In the genomic region with DNA sequence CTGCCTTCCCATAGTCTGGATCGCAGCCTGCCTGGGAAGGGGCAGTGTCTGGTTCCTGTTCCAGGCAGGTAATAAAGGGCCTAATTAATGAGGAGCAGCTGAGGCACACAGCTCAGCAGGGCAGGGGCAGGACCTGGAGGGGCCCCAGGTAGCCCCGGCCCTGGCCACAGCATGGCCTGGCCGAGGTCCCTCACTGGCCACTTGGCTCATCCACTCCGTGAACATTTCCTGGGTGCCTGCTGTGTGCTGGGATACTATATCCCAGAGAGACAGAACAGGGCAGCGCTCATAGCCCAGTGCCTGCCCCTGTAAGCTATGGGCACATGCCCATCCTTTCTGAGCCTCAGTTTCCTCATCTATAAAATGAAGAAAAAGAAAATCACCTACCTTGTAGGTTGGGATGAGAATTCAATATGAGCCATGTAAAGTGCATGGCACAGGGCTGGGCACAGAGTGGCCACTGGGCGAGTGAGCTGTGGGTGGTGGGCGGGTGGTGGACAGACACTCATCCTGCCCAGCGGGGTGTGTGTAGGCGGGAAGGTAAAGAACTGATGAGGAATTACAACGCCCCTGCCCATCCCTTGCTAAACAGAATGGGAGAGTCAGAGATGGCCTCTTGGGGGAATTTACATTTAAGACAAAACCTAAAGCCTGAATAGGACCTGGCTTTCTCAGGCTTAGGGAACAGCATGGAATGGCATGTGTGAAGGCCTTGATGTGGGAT, we compare ENCODE assay signal across 13 cellular contexts. TPM values are rescaled to one million over a fixed set of nuclear protein-coding genes. Genes with fewer than 3 reads are reported as not detected.
DNase-seq lines count a peak whose midpoint lies in the region; ATAC-seq, FAIRE-seq and TF ChIP-seq lines count a peak whose summit lies in the region.
"Had no signal": no experiment of that assay in that cellular context is flagged by ENCODE, and none has a peak within 500 bp of the region (broad histone marks: within the 10 kb centered on the region; RNA-seq: fewer than 3 reads in every experiment).

No MANE protein-coding gene starts in this region.

- no peak for ATAC-seq in GM18907 (IDR thresholded peaks at IDR 0.05; ENCODE audit: unreplicated experiment)

- 78% methylated on average over 9 of the region's 10 CpGs; no CpG with 5 or more reads in 1 of the 2 experiments for WGBS in H1 (ENCODE audit: extremely low coverage in 1 of 2, insufficient coverage in 1 of 2, insufficient read length in 1 of 2, insufficient replicate concordance in 2 of 2, low coverage in 1 of 2, low lambda C conversion rate in 2 of 2, missing lambda C conversion rate in 1 of 2), 2 experiments

- H3K27ac ChIP-seq in H1 (ENCODE audit: low read depth, low read length): no peak overlapping the region
- H3K27ac ChIP-seq in neural progenitor cell: no peak overlapping the region
- H3K27ac ChIP-seq in uterus: peak overlapping the region; percentile 93 to 95
- H3K27ac ChIP-seq: PC-9 had no signal

- H3K18ac ChIP-seq in H1 (ENCODE audit: extremely low read depth, low read length): no peak overlapping the region; the same call in 1 of the 2 replicates

- H3K36me3 Mint-ChIP-seq in neural progenitor cell: no peaks in the 10 kb centered on the region
- H3K36me3 Mint-ChIP-seq: CD8-positive, alpha-beta memory T cell had no signal

- CTCF ChIA-PET in H1 (lab: Charles Lee; ENCODE audit: partially characterized antibody): interaction anchor here (0.9 to 1.8 kb wide), 6 partner anchors 10 to 52 kb away, joined by 3 to 4 read pairs (median 4); no protein-coding TSS in a partner anchor

- H2BK12ac ChIP-seq in H1 (ENCODE audit: low read depth, low read length): peak overlapping the region; percentile 60; the same call in 1 of the 2 replicates

- TF ChIP-seq CTCF in H1 (IDR thresholded peaks at IDR 0.05; ENCODE audit: control extremely low read depth in 1 of 3, insufficient read depth in 1 of 3, low read depth in 1 of 3, low read length in 3 of 3): no peak
- no peak for TF ChIP-seq CTCF in neural progenitor cell (IDR thresholded peaks at IDR 0.05)
- no peak for TF ChIP-seq CTCF in uterus (IDR thresholded peaks at IDR 0.05)

- H3K4me1 ChIP-seq in H1 (replicated peaks in 1 of 4; ENCODE audit: control insufficient read depth in 3 of 4, insufficient read depth in 4 of 4, low read length in 3 of 4) (peaks cover 0 to 17% (median 10%) of the 10 kb centered on the region in 4 experiments; a peak in 6 of 7 replicates), neural progenitor cell (peaks cover 19% of the 10 kb centered on the region), uterus (peaks cover 0 to 12% of the 10 kb centered on the region in 2 donors)

- intact Hi-C loops in uterus (cut with DNase I; ENCODE audit: low total_unique reads): no loop called here

- H3K79me2 ChIP-seq in H1 (ENCODE audit: control insufficient read depth in 1 of 2, insufficient read depth in 2 of 2, low read length in 2 of 2) (no peaks in the 10 kb centered on the region), neural progenitor cell (ENCODE audit: low read depth) (no peaks in the 10 kb centered on the region)

- H2AK5ac ChIP-seq in H1 (ENCODE audit: low read depth, low read length): no peak overlapping the region; the same call in 1 of the 2 replicates

- DNase-seq in MG63 (peak; percentile 19), H1 (ENCODE audit: low read depth in 1 of 2, low spot score in 2 of 2) (no peak), neural progenitor cell (ENCODE audit: low spot score) (no peak), uterus (no peak), AG08396 (ENCODE audit: low spot score) (no peak), GDM1 (lab: John Stamatoyannopoulos, UW) (no peak)
- DNase-seq: CD8-positive, alpha-beta memory T cell; KG1; NCI-H1092; NCI-H1694 treated with DMSO at 0.1 percent for 48 hours; NCI-H446; PC-9 had no signal

- H4K5ac ChIP-seq in H1 (ENCODE audit: insufficient read length, low read depth, low read length): no peak overlapping the region

- peak overlapping the region; percentile 17 for H4K91ac ChIP-seq in H1 (replicated peaks; ENCODE audit: insufficient read length, low read length)

- peaks cover 9% of the 10 kb centered on the region for H3K27me3 Mint-ChIP-seq in neural progenitor cell (ENCODE audit: insufficient read depth, low read depth)

- H3K4me3 ChIP-seq in MG63 (no peak overlapping the region), H1 (ENCODE audit: extremely low read depth in 1 of 4, insufficient read depth in 2 of 4, low read depth in 3 of 4, low read length in 4 of 4) (no peak overlapping the region), neural progenitor cell (no peak overlapping the region), uterus (no peak overlapping the region)
- H3K4me3 ChIP-seq: PC-9 had no signal

- no peaks in the 10 kb centered on the region for H3K9me3 Mint-ChIP-seq in neural progenitor cell
- H3K9me3 Mint-ChIP-seq: CD8-positive, alpha-beta memory T cell had no signal

- 0 out of 2 replicates have a peak overlapping the region, but pooled peaks have one; percentile 72 for H2BK15ac ChIP-seq in H1 (ENCODE audit: low read length)

- no peak overlapping the region for H3K4me3 Mint-ChIP-seq in neural progenitor cell
- H3K4me3 Mint-ChIP-seq: CD8-positive, alpha-beta memory T cell had no signal

- POLR2A ChIA-PET in H1 (lab: Charles Lee; ENCODE audit: partially characterized antibody): no interaction called here

- H3K4me2 ChIP-seq in H1 (ENCODE audit: insufficient read depth in 1 of 2, low read depth in 2 of 2, low read length in 2 of 2) (no peak overlapping the region), neural progenitor cell (peak overlapping the region; percentile 43)
- H3K4me2 ChIP-seq: PC-9 had no signal

- H3K27ac Mint-ChIP-seq in neural progenitor cell: peak overlapping the region; percentile 70
- H3K27ac Mint-ChIP-seq: CD8-positive, alpha-beta memory T cell had no signal

- no peak for FAIRE-seq in H1 (lab: Jason Lieb, UNC)

- H2BK120ac ChIP-seq in H1 (replicated peaks; ENCODE audit: low read depth, low read length): no peak overlapping the region

- H3K14ac ChIP-seq in H1 (ENCODE audit: insufficient read length): no peak overlapping the region

- no peak for TF ChIP-seq EP300 in H1 (IDR thresholded peaks at IDR 0.05; ENCODE audit: borderline replicate concordance in 1 of 2, low read depth in 2 of 2, low read length in 2 of 2)

- H2AFZ ChIP-seq in H1 (ENCODE audit: low read length) (no peak overlapping the region), neural progenitor cell (replicated peaks) (no peak overlapping the region)
- H2AFZ ChIP-seq: PC-9 had no signal

- H2BK20ac ChIP-seq in H1 (ENCODE audit: low read length): 0 out of 2 replicates have a peak overlapping the region, but pooled peaks have one; percentile 32

- H3K27me3 ChIP-seq in MG63 (no peaks in the 10 kb centered on the region), H1 (replicated peaks in 1 of 4; ENCODE audit: control insufficient read depth in 3 of 4, extremely low read depth in 1 of 4, insufficient read depth in 3 of 4, low read length in 3 of 4) (no peaks in the 10 kb centered on the region), neural progenitor cell (no peaks in the 10 kb centered on the region), uterus (no peaks in the 10 kb centered on the region)

- H3K23me2 ChIP-seq in H1 (ENCODE audit: low read depth, low read length): no peaks in the 10 kb centered on the region

- TF ChIP-seq POLR2A in H1 (IDR thresholded peaks at IDR 0.05; ENCODE audit: control extremely low read depth in 1 of 2, low read depth in 2 of 2, low read length in 2 of 2) (no peak), uterus (IDR thresholded peaks at IDR 0.05) (no peak)

- H3K4me1 Mint-ChIP-seq in neural progenitor cell: peaks cover 16% of the 10 kb centered on the region

- H3K79me1 ChIP-seq in H1 (ENCODE audit: low read depth, low read length): no peaks in the 10 kb centered on the region

- H4K20me1 ChIP-seq in H1 (replicated peaks in 1 of 2; ENCODE audit: control insufficient read depth in 1 of 2, insufficient read depth in 2 of 2, low read length in 2 of 2) (peaks cover 0 to 1% of the 10 kb centered on the region in 2 experiments), neural progenitor cell (ENCODE audit: low read depth) (no peaks in the 10 kb centered on the region)

- no peak for TF ChIP-seq RAD21 in H1 (IDR thresholded peaks at IDR 0.05 in 1 of 2, conservative IDR thresholded peaks at IDR 0.05 in 1 of 2; ENCODE audit: low read depth in 2 of 2, low read length in 2 of 2)

- no peak overlapping the region for H2BK5ac ChIP-seq in H1 (ENCODE audit: low read depth, low read length)

- H3K56ac ChIP-seq in H1 (replicated peaks; ENCODE audit: insufficient read length, low read depth, low read length): no peak overlapping the region

- H3K36me3 ChIP-seq in MG63 (no peaks in the 10 kb centered on the region), H1 (ENCODE audit: control insufficient read depth in 2 of 4, insufficient read depth in 4 of 4, low read length in 3 of 4) (no peaks in the 10 kb centered on the region), neural progenitor cell (no peaks in the 10 kb centered on the region), uterus (no peaks in the 10 kb centered on the region)

- peak overlapping the region; percentile 41 for H3K4ac ChIP-seq in H1 (replicated peaks; ENCODE audit: insufficient read length, low read depth, low read length)

- H3F3A ChIP-seq in neural progenitor cell (ENCODE audit: low read depth): peaks cover 2% of the 10 kb centered on the region

- peak overlapping the region; percentile 57; the same call in 1 of the 2 replicates for H4K8ac ChIP-seq in H1 (ENCODE audit: extremely low read depth, insufficient read depth, low read length)

- H3K9me3 ChIP-seq in MG63 (no peaks in the 10 kb centered on the region), H1 (ENCODE audit: insufficient read depth in 2 of 2, low read depth in 1 of 2, low read length in 1 of 2) (no peaks in the 10 kb centered on the region), neural progenitor cell (ENCODE audit: low read depth) (no peaks in the 10 kb centered on the region), uterus (no peaks in the 10 kb centered on the region)

- H3K9ac ChIP-seq in H1 (replicated peaks in 1 of 4; ENCODE audit: extremely low read depth in 1 of 4, low read depth in 3 of 4, low read length in 3 of 4): no peak overlapping the region
- no peak overlapping the region for H3K9ac ChIP-seq in neural progenitor cell

- no peak overlapping the region for H3K23ac ChIP-seq in H1 (ENCODE audit: insufficient read length)

RNA-seq across cellular contexts. Expression of a gene that starts 9.2 kb away (rescaled TPM):
- total RNA-seq in MG63 (2014; rRNA removed; shearing (Covaris generic); ENCODE audit: low replicate concordance): 0.23 and 1.9 TPM in 2 replicates
- 6.0 TPM in 2 replicates for total RNA-seq in H1 (2021; fragmentation: NEBNext Ultra II Directional; extraction: Animal tissue kit (Norgen Biotek cat#: 25700))
- polyA plus RNA-seq in H1 (2011; rRNA removed): 6.1 and 7.6 TPM in 2 replicates
- polyA plus RNA-seq in H1 (2011; cell fraction: cytosol; rRNA removed): 4.4 TPM
- polyA plus RNA-seq in H1 (2011; cell fraction: nucleus; rRNA removed): 37.7 TPM
- 3.9 to 7.2 TPM (median 6.2 TPM) in 4 replicates for polyA plus RNA-seq in H1 (2012, experiment 1 of 2)
- polyA plus RNA-seq in H1 (2012, experiment 2 of 2): 3.1 TPM
- 5.1 TPM for polyA plus RNA-seq in H1 (2013, experiment 1 of 2)
- 4.7 TPM for polyA plus RNA-seq in H1 (2013, experiment 2 of 2)
- polyA minus RNA-seq in H1 (2011; rRNA and poly(A)+ RNA removed): 3.0 and 4.7 TPM in 2 replicates
- polyA minus RNA-seq in H1 (2011; cell fraction: cytosol; rRNA and poly(A)+ RNA removed): 3.7 TPM
- 9.6 TPM for polyA minus RNA-seq in H1 (2011; cell fraction: nucleus; rRNA and poly(A)+ RNA removed)
- total RNA-seq in neural progenitor cell (ENCODE audit: low replicate concordance): 1.9 and 5.8 TPM in 2 replicates
- total RNA-seq in uterus: 100 to 1,000 TPM in 1 of 4 donors, 10 to 100 TPM in 2, 1 to 10 TPM in 1; 6.4 to 106 (median 12.7) TPM

RNA-seq across cellular contexts. Expression of a gene that starts 30.8 kb away (rescaled TPM):
- total RNA-seq in MG63 (2014; rRNA removed; shearing (Covaris generic); ENCODE audit: low replicate concordance): 61.8 and 88.7 TPM in 2 replicates
- 186 and 191 TPM in 2 replicates for total RNA-seq in H1 (2021; fragmentation: NEBNext Ultra II Directional; extraction: Animal tissue kit (Norgen Biotek cat#: 25700))
- 622 and 759 TPM in 2 replicates for polyA plus RNA-seq in H1 (2011; rRNA removed)
- polyA plus RNA-seq in H1 (2011; cell fraction: cytosol; rRNA removed): 508 TPM
- polyA plus RNA-seq in H1 (2011; cell fraction: nucleus; rRNA removed): 357 TPM
- polyA plus RNA-seq in H1 (2012, experiment 1 of 2): 367 to 567 TPM (median 473 TPM) in 4 replicates
- polyA plus RNA-seq in H1 (2012, experiment 2 of 2): 392 TPM
- 338 TPM for polyA plus RNA-seq in H1 (2013, experiment 1 of 2)
- polyA plus RNA-seq in H1 (2013, experiment 2 of 2): 352 TPM
- 163 and 184 TPM in 2 replicates for polyA minus RNA-seq in H1 (2011; rRNA and poly(A)+ RNA removed)
- 130 TPM for polyA minus RNA-seq in H1 (2011; cell fraction: cytosol; rRNA and poly(A)+ RNA removed)
- 123 TPM for polyA minus RNA-seq in H1 (2011; cell fraction: nucleus; rRNA and poly(A)+ RNA removed)
- total RNA-seq in neural progenitor cell (ENCODE audit: low replicate concordance) (71.4 and 98.9 TPM in 2 replicates), uterus (10 to 100 TPM; 14.6 to 96.9 (median 38.7) TPM)

RNA-seq across cellular contexts. Expression of a gene that starts 31.1 kb away (rescaled TPM):
- 80.9 and 85.7 TPM in 2 replicates for total RNA-seq in MG63 (2014; rRNA removed; shearing (Covaris generic); ENCODE audit: low replicate concordance)
- 84.5 and 86.1 TPM in 2 replicates for total RNA-seq in H1 (2021; fragmentation: NEBNext Ultra II Directional; extraction: Animal tissue kit (Norgen Biotek cat#: 25700))
- 52.6 and 52.9 TPM in 2 replicates for polyA plus RNA-seq in H1 (2011; rRNA removed)
- 75.9 TPM for polyA plus RNA-seq in H1 (2011; cell fraction: cytosol; rRNA removed)
- polyA plus RNA-seq in H1 (2011; cell fraction: nucleus; rRNA removed): 39.1 TPM
- 91.9 to 107 TPM (median 97.9 TPM) in 4 replicates for polyA plus RNA-seq in H1 (2012, experiment 1 of 2)
- 35.6 TPM for polyA plus RNA-seq in H1 (2012, experiment 2 of 2)
- 52.4 TPM for polyA plus RNA-seq in H1 (2013, experiment 1 of 2)
- 55.2 TPM for polyA plus RNA-seq in H1 (2013, experiment 2 of 2)
- polyA minus RNA-seq in H1 (2011; rRNA and poly(A)+ RNA removed): 74.7 and 76.2 TPM in 2 replicates
- polyA minus RNA-seq in H1 (2011; cell fraction: cytosol; rRNA and poly(A)+ RNA removed): 43.7 TPM
- polyA minus RNA-seq in H1 (2011; cell fraction: nucleus; rRNA and poly(A)+ RNA removed): 41.1 TPM
- total RNA-seq in neural progenitor cell (ENCODE audit: low replicate concordance): 51.8 and 68.9 TPM in 2 replicates
- 10 to 100 TPM in 1 of 4 donors, 1 to 10 TPM in 2, under 1 TPM in 1; 0.77 to 19.4 (median 6.8) TPM for total RNA-seq in uterus

RNA-seq across cellular contexts. Expression of a gene that starts 55.2 kb away (rescaled TPM):
- 25.4 and 28.3 TPM in 2 replicates for total RNA-seq in MG63 (2014; rRNA removed; shearing (Covaris generic); ENCODE audit: low replicate concordance)
- 115 and 116 TPM in 2 replicates for total RNA-seq in H1 (2021; fragmentation: NEBNext Ultra II Directional; extraction: Animal tissue kit (Norgen Biotek cat#: 25700))
- 141 and 160 TPM in 2 replicates for polyA plus RNA-seq in H1 (2011; rRNA removed)
- polyA plus RNA-seq in H1 (2011; cell fraction: cytosol; rRNA removed): 127 TPM
- polyA plus RNA-seq in H1 (2011; cell fraction: nucleus; rRNA removed): 141 TPM
- 83.3 to 97.8 TPM (median 90.8 TPM) in 4 replicates for polyA plus RNA-seq in H1 (2012, experiment 1 of 2)
- polyA plus RNA-seq in H1 (2012, experiment 2 of 2): 40.1 TPM
- polyA plus RNA-seq in H1 (2013, experiment 1 of 2): 153 TPM
- 174 TPM for polyA plus RNA-seq in H1 (2013, experiment 2 of 2)
- 251 and 278 TPM in 2 replicates for polyA minus RNA-seq in H1 (2011; rRNA and poly(A)+ RNA removed)
- 150 TPM for polyA minus RNA-seq in H1 (2011; cell fraction: cytosol; rRNA and poly(A)+ RNA removed)
- polyA minus RNA-seq in H1 (2011; cell fraction: nucleus; rRNA and poly(A)+ RNA removed): 146 TPM
- total RNA-seq in neural progenitor cell (ENCODE audit: low replicate concordance) (163 and 184 TPM in 2 replicates), uterus (10 to 100 TPM; 23.8 to 57.1 (median 38.3) TPM)

Comparison
In these comparisons a context has a peak if more than half of its experiments do, and no peak if none do; other contexts are left out.
1. H3K27ac ChIP-seq: peak in uterus (2 of 2); none in H1 (single experiment) and neural progenitor cell (single experiment).